Comparison of ENCODE assay signal across 19 cellular contexts in the genomic region with DNA sequence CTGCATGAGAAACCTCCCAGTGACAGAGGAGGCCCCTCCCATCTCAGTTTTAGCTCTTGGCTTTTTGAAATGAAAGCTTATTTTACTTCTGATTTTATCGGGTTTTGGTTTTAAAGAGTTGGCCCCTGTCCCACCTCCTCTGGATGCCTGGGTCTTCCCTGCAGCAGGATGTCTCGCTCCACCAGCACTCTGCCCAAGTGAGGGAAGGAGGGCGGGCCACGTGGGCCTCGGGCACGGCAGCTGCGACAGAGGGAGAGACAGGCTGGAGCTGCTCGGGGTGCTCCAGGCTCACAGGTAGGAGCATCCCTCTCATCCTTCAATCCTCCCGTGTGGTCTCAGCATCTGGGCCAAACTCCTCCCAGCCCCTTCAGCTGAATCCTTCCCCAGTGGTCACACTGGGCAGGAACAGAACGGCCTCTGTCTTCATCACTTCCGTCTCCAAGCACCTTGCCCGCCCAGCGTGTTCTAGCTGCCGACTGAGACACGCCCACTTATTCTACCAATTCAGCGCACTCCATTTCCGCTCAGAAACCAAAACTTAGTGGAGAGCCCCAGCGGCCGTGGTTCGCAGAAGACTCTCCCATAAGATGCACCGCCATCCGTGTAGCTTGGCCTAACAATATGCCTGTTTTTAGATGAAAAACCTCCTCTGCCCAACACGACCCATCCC.
DNase-seq lines count a peak whose midpoint lies in the region; ATAC-seq, FAIRE-seq and TF ChIP-seq lines count a peak whose summit lies in the region.
"Had no signal": no experiment of that assay in that cellular context is flagged by ENCODE, and none has a peak within 500 bp of the region (broad histone marks: within the 10 kb centered on the region; RNA-seq: fewer than 3 reads in every experiment).

No MANE protein-coding gene starts in this region.

- H2AFZ ChIP-seq in SK-N-SH (ENCODE audit: low read depth), result no peak overlapping the region

- H3K9ac ChIP-seq in SK-N-SH, result no peak overlapping the region
- H3K9ac ChIP-seq: KMS-11 had no signal

- CTCF ChIA-PET in SK-N-SH (lab: Yijun Ruan, JAX), result interaction anchor here (1.1 to 2.6 kb wide), 4 partner anchors 11 to 169 kb away, joined by 3 to 7 read pairs (median 6); no protein-coding TSS in a partner anchor

- H3K27me3 ChIP-seq in SK-N-SH (ENCODE audit: insufficient read depth), result no peaks in the 10 kb centered on the region
- H3K27me3 ChIP-seq in vagina, result no peaks in the 10 kb centered on the region
- H3K27me3 ChIP-seq: BE2C had no signal

- H3K9me2 ChIP-seq in SK-N-SH, result no peaks in the 10 kb centered on the region

- no peaks in the 10 kb centered on the region for H3K4me1 Mint-ChIP-seq in natural killer cell treated with Interleukin-12 subunit alpha and Interleukin-12 subunit beta and Interleukin-15 and Interleukin-18, amount 100 ng/mL, for 72 hours (ENCODE audit: low read depth in 2 of 2)
- H3K4me1 Mint-ChIP-seq in natural killer cell, result no peaks in the 10 kb centered on the region

- H3K9me3 ChIP-seq in SK-N-SH (no peaks in the 10 kb centered on the region), vagina (no peaks in the 10 kb centered on the region)
- H3K9me3 ChIP-seq: BE2C, Caco-2, HAP-1 had no signal

- no peak for TF ChIP-seq EP300 in SK-N-SH (IDR thresholded peaks at IDR 0.05; ENCODE audit: borderline replicate concordance in 1 of 2, low read depth in 1 of 2, low read length in 1 of 2)

- H3K4me2 ChIP-seq in SK-N-SH, result no peak overlapping the region
- H3K4me2 ChIP-seq: KMS-11 had no signal

- TF ChIP-seq CTCF in SK-N-SH (IDR thresholded peaks at IDR 0.05), result no peak
- no peak for TF ChIP-seq CTCF in natural killer cell (IDR thresholded peaks at IDR 0.05)
- no peak for TF ChIP-seq CTCF in vagina (IDR thresholded peaks at IDR 0.05)

- no peaks in the 10 kb centered on the region for H3F3A ChIP-seq in SK-N-SH (replicated peaks; ENCODE audit: insufficient read depth)

- H3K79me2 ChIP-seq in SK-N-SH (ENCODE audit: insufficient read depth), result no peaks in the 10 kb centered on the region

- TF ChIP-seq POLR2A in vagina (IDR thresholded peaks at IDR 0.05), result no peak

- no peaks in the 10 kb centered on the region for H3K9me3 Mint-ChIP-seq in natural killer cell treated with Interleukin-12 subunit alpha and Interleukin-12 subunit beta and Interleukin-15 and Interleukin-18, amount 100 ng/mL, for 72 hours
- H3K9me3 Mint-ChIP-seq in natural killer cell, result peaks cover 2 to 3% of the 10 kb centered on the region in 2 donors
- H3K9me3 Mint-ChIP-seq: CD4-positive, alpha-beta T cell had no signal

- no peaks in the 10 kb centered on the region for H3K36me3 ChIP-seq in SK-N-SH (replicated peaks in 1 of 2; ENCODE audit: control insufficient read depth in 1 of 2, insufficient read depth in 2 of 2, low read length in 1 of 2)
- no peaks in the 10 kb centered on the region for H3K36me3 ChIP-seq in vagina
- H3K36me3 ChIP-seq: BE2C, HAP-1 had no signal

- no peak for TF ChIP-seq RAD21 in SK-N-SH (IDR thresholded peaks at IDR 0.05; ENCODE audit: low read length)

- in situ Hi-C loops in SK-MEL-5 (cut with HindIII; ENCODE audit: low pct_unique_long_range_greater_than_20kb, low sequenced_read_pairs), result no loop called here

- no peak for FAIRE-seq in urothelium cell line (lab: Jason Lieb, UNC)

- ATAC-seq in SK-N-SH treated with all-trans-retinoic acid at 6 μM for 48 hours (no peak), natural killer cell (no peak)
- ATAC-seq in natural killer cell treated with Interleukin-12 subunit alpha and Interleukin-12 subunit beta and Interleukin-15 and Interleukin-18, amount 100 ng/mL, for 72 hours, result no peak

- no peak overlapping the region for H3K27ac ChIP-seq in SK-N-SH (ENCODE audit: low read depth in 2 of 2, low read length in 1 of 2)
- no peak overlapping the region for H3K27ac ChIP-seq in vagina
- H3K27ac ChIP-seq: KMS-11 had no signal

- no peak overlapping the region for H3K4me3 Mint-ChIP-seq in natural killer cell treated with Interleukin-12 subunit alpha and Interleukin-12 subunit beta and Interleukin-15 and Interleukin-18, amount 100 ng/mL, for 72 hours
- H3K4me3 Mint-ChIP-seq in natural killer cell, result no peak overlapping the region
- H3K4me3 Mint-ChIP-seq: CD4-positive, alpha-beta T cell had no signal

- H3K36me3 Mint-ChIP-seq in natural killer cell treated with Interleukin-12 subunit alpha and Interleukin-12 subunit beta and Interleukin-15 and Interleukin-18, amount 100 ng/mL, for 72 hours, result no peaks in the 10 kb centered on the region
- H3K36me3 Mint-ChIP-seq in natural killer cell, result no peaks in the 10 kb centered on the region

- intact Hi-C loops in natural killer cell (cut with micrococcal nuclease) (no loop called here), vagina (cut with DNase I) (no loop called here)

- peaks cover 0 to 47% of the 10 kb centered on the region in 2 experiments; a peak in 2 of 4 replicates for H3K4me1 ChIP-seq in SK-N-SH (ENCODE audit: control insufficient read depth in 1 of 2, insufficient read depth in 2 of 2, low read depth in 1 of 2, low read length in 1 of 2)
- H3K4me1 ChIP-seq in vagina, result no peaks in the 10 kb centered on the region
- H3K4me1 ChIP-seq: BE2C, Caco-2, HAP-1 had no signal

- no peak overlapping the region for H3K27ac Mint-ChIP-seq in natural killer cell treated with Interleukin-12 subunit alpha and Interleukin-12 subunit beta and Interleukin-15 and Interleukin-18, amount 100 ng/mL, for 72 hours
- H3K27ac Mint-ChIP-seq in natural killer cell, result no peak overlapping the region
- H3K27ac Mint-ChIP-seq: CD4-positive, alpha-beta T cell had no signal

- POLR2A ChIA-PET in SK-N-SH (lab: Yijun Ruan, JAX), result no interaction called here

- H4K20me1 ChIP-seq in SK-N-SH (ENCODE audit: insufficient read depth), result no peaks in the 10 kb centered on the region

- 40% methylated on average over 22 of the region's 23 CpGs for WGBS in SK-N-SH (ENCODE audit: low lambda C conversion rate)

- peak; percentile 56 for DNase-seq in SK-N-SH
- peak; percentile 32 for DNase-seq in natural killer cell treated with Interleukin-12 subunit alpha and Interleukin-12 subunit beta and Interleukin-15 and Interleukin-18, amount 100 ng/mL, for 72 hours (ENCODE audit: low spot score)
- no peak for DNase-seq in natural killer cell
- DNase-seq in SK-MEL-5 (ENCODE audit: low read depth, low spot score), result peak; percentile 9
- DNase-seq in urothelium cell line (ENCODE audit: low spot score), result peak; percentile 44
- DNase-seq in vagina (ENCODE audit: extremely low spot score in 2 of 2), result no peak
- no peak for DNase-seq in amniotic stem cell (lab: John Stamatoyannopoulos, UW)
- DNase-seq: BE2C; CD4-positive, alpha-beta T cell; NCI-H1105 treated with DMSO at 0.1 percent for 48 hours; NCI-H1694; NCI-H2081 treated with DMSO at 0.1 percent for 48 hours; NK-92 treated with Interleukin-12 subunit alpha and Interleukin-12 subunit beta, amount 100 ng/mL, for 24 hours; OCI-M1; SHP77 treated with DMSO at 0.1 percent for 48 hours had no signal

- H3K27me3 Mint-ChIP-seq in natural killer cell treated with Interleukin-12 subunit alpha and Interleukin-12 subunit beta and Interleukin-15 and Interleukin-18, amount 100 ng/mL, for 72 hours, result peaks cover 0 to 2% of the 10 kb centered on the region in 2 donors
- H3K27me3 Mint-ChIP-seq in natural killer cell (ENCODE audit: low read depth in 2 of 2), result peaks cover 0 to 6% of the 10 kb centered on the region in 2 donors

- H3K4me3 ChIP-seq in SK-N-SH (ENCODE audit: low read depth in 2 of 2, low read length in 1 of 2), result no peak overlapping the region
- H3K4me3 ChIP-seq in vagina, result no peak overlapping the region
- H3K4me3 ChIP-seq: HAP-1 had no signal

TF ChIP-seq in SK-N-SH, 30 proteins besides CTCF, POLR2A, EP300 and RAD21 (continues in another document):
- TF ChIP-seq, protein P1, sequence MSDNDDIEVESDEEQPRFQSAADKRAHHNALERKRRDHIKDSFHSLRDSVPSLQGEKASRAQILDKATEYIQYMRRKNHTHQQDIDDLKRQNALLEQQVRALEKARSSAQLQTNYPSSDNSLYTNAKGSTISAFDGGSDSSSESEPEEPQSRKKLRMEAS (IDR thresholded peaks at IDR 0.05; ENCODE audit: low read depth), result no peak
- TF ChIP-seq, protein P2, sequence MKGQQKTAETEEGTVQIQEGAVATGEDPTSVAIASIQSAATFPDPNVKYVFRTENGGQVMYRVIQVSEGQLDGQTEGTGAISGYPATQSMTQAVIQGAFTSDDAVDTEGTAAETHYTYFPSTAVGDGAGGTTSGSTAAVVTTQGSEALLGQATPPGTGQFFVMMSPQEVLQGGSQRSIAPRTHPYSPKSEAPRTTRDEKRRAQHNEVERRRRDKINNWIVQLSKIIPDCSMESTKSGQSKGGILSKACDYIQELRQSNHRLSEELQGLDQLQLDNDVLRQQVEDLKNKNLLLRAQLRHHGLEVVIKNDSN (IDR thresholded peaks at IDR 0.05; ENCODE audit: borderline replicate concordance, low read depth), result no peak
- TF ChIP-seq CHD2 (IDR thresholded peaks at IDR 0.05; ENCODE audit: low read length, partially characterized antibody), result no peak

TF ChIP-seq in SK-N-SH treated with all-trans-retinoic acid at 6 μM for 48 hours, 23 proteins besides CTCF, POLR2A, EP300 and RAD21:
- no peak for TF ChIP-seq ZFP30 (CRISPR knock-in tag; IDR thresholded peaks at IDR 0.05)
- no peak for TF ChIP-seq ARNTL (CRISPR knock-in tag; IDR thresholded peaks at IDR 0.05; ENCODE audit: borderline replicate concordance, low read depth)
- TF ChIP-seq, protein P3, sequence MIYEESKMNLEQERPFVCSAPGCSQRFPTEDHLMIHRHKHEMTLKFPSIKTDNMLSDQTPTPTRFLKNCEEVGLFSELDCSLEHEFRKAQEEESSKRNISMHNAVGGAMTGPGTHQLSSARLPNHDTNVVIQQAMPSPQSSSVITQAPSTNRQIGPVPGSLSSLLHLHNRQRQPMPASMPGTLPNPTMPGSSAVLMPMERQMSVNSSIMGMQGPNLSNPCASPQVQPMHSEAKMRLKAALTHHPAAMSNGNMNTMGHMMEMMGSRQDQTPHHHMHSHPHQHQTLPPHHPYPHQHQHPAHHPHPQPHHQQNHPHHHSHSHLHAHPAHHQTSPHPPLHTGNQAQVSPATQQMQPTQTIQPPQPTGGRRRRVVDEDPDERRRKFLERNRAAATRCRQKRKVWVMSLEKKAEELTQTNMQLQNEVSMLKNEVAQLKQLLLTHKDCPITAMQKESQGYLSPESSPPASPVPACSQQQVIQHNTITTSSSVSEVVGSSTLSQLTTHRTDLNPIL (CRISPR knock-in tag; IDR thresholded peaks at IDR 0.05; ENCODE audit: low read depth), result no peak
- no peak for TF ChIP-seq RARB (CRISPR knock-in tag; IDR thresholded peaks at IDR 0.05)
- TF ChIP-seq ZFP3 (CRISPR knock-in tag; IDR thresholded peaks at IDR 0.05), result no peak
- TF ChIP-seq ZNF565 (CRISPR knock-in tag; conservative IDR thresholded peaks at IDR 0.05; ENCODE audit: low read depth), result no peak
- TF ChIP-seq ISL1 (CRISPR knock-in tag; IDR thresholded peaks at IDR 0.05), result no peak
TF ChIP-seq in SK-N-SH treated with all-trans-retinoic acid at 6 μM for 48 hours: peak in this region for 0.

Comparison
In these comparisons a context has a peak if more than half of its experiments do, and no peak if none do; other contexts are left out.
1. DNase-seq: peak in SK-N-SH (single experiment), natural killer cell treated with Interleukin-12 subunit alpha and Interleukin-12 subunit beta and Interleukin-15 and Interleukin-18, amount 100 ng/mL, for 72 hours (single experiment), SK-MEL-5 (single experiment) and urothelium cell line (single experiment); none in natural killer cell (single experiment), vagina (0 of 2) and amniotic stem cell (single experiment).